ENCODE assay signal across 8 cellular contexts in genomic region chr12:113980537-113981337, GRCh38. TPM values are rescaled to one million over a fixed set of nuclear protein-coding genes. Genes with fewer than 3 reads are reported as not detected.
A peak's percentile ranks its signal among the peaks of the same experiment; 100 is the strongest.
DNase-seq lines count a peak whose midpoint lies in the region; ATAC-seq and TF ChIP-seq lines count a peak whose summit lies in the region.

No MANE protein-coding gene starts in this region.

- TF ChIP-seq CTCF in WTC11 (IDR thresholded peaks at IDR 0.05), result peak; percentile 93

- ATAC-seq in WTC11 (peak; percentile 87), HG03571 (IDR thresholded peaks at IDR 0.05; ENCODE audit: unreplicated experiment) (no peak), GM19467 (IDR thresholded peaks at IDR 0.05; ENCODE audit: unreplicated experiment) (no peak)

- no peaks in the 10 kb centered on the region for H3K9me3 Mint-ChIP-seq in WTC11

- CTCF ChIA-PET in HEK293T (lab: Yijun Ruan, JAX) (interaction anchor here (0.5 to 2.2 kb wide), 9 partner anchors 14 to 759 kb away, joined by 3 to 11 read pairs (median 4); partner anchors contain the start of gene RBM19), WTC11 (lab: Charles Lee) (interaction anchor here (0.5 to 2.2 kb wide), 88 partner anchors 9 to 1966 kb away, joined by 3 to 79 read pairs (median 5); partner anchors contain the start of genes RBM19 and TBX3)

- H3K27me3 Mint-ChIP-seq in WTC11 (ENCODE audit: low read depth), result peaks cover 14% of the 10 kb centered on the region

- H3K4me3 Mint-ChIP-seq in WTC11, result no peak overlapping the region

- H3K36me3 Mint-ChIP-seq in WTC11, result no peaks in the 10 kb centered on the region

- H3K4me1 Mint-ChIP-seq in WTC11, result no peaks in the 10 kb centered on the region; the same call in 1 of the 2 replicates

- DNase-seq in DMS 273 (lab: John Stamatoyannopoulos, UW; ENCODE audit: unreplicated experiment) (peak; percentile 69), HEK293T (ENCODE audit: extremely low spot score) (peak; percentile 61), NCI-H2196 treated with DMSO at 0.1 percent for 48 hours (lab: John Stamatoyannopoulos, UW; ENCODE audit: unreplicated experiment) (peak; percentile 66), WTC11 (ENCODE audit: low spot score) (peak; percentile 50), fibroblast of the conjunctiva (ENCODE audit: low read depth) (peak; percentile 61), nucleus accumbens (lab: John Stamatoyannopoulos, UW) (peak in 42 of 56 donors; percentile 1 to 65 (median 14))

- POLR2A ChIA-PET in HEK293T (lab: Yijun Ruan, JAX) (no interaction called here), WTC11 (lab: Charles Lee) (no interaction called here)

- no peak overlapping the region for H3K27ac Mint-ChIP-seq in WTC11

TF ChIP-seq in HEK293T, 16 proteins besides CTCF, POLR2A, EP300 and RAD21:
- TF ChIP-seq FOXK2 (IDR thresholded peaks at IDR 0.05), result no peak
- TF ChIP-seq SUZ12 (IDR thresholded peaks at IDR 0.05), result no peak
- TF ChIP-seq NFRKB (IDR thresholded peaks at IDR 0.05), result no peak
- TF ChIP-seq TARDBP (IDR thresholded peaks at IDR 0.05), result no peak
- no peak for TF ChIP-seq CTBP1 (IDR thresholded peaks at IDR 0.05; ENCODE audit: borderline replicate concordance)
- TF ChIP-seq FOXA1 (IDR thresholded peaks at IDR 0.05), result no peak
- TF ChIP-seq ELF4 (IDR thresholded peaks at IDR 0.05), result no peak
- TF ChIP-seq ARNT (IDR thresholded peaks at IDR 0.05), result no peak
- TF ChIP-seq FOXM1 (IDR thresholded peaks at IDR 0.05; ENCODE audit: borderline replicate concordance), result no peak
- TF ChIP-seq ZNF384 (IDR thresholded peaks at IDR 0.05), result no peak
- no peak for TF ChIP-seq PKNOX1 (IDR thresholded peaks at IDR 0.05)

TF ChIP-seq in WTC11, 78 proteins besides CTCF, POLR2A, EP300 and RAD21:
- TF ChIP-seq TP53 (CRISPR knock-in tag; IDR thresholded peaks at IDR 0.05) (no peak), STAT6 (CRISPR knock-in tag; conservative IDR thresholded peaks at IDR 0.05; ENCODE audit: low read depth) (no peak), NR1H2 (CRISPR knock-in tag; IDR thresholded peaks at IDR 0.05) (no peak), ZNF396 (CRISPR knock-in tag; IDR thresholded peaks at IDR 0.05; ENCODE audit: borderline replicate concordance) (no peak)

RNA-seq across cellular contexts. Expression of gene RBM19, which starts 14.6 kb away (rescaled TPM):
- total RNA-seq in WTC11 (2021), result 41.2 to 60.1 TPM (median 42.0 TPM) in 3 replicates

Comparison
In these comparisons a context has a peak if more than half of its experiments do, and no peak if none do; other contexts are left out.
1. DNase-seq: peak in every context shown above with its lines; median percentile 69 in DMS 273; 66 in NCI-H2196 treated with DMSO at 0.1 percent for 48 hours; 61 in HEK293T; 61 in fibroblast of the conjunctiva; 50 in WTC11; 14 in nucleus accumbens.